12 cellular contexts compared by ENCODE assay signal in the genomic region with DNA sequence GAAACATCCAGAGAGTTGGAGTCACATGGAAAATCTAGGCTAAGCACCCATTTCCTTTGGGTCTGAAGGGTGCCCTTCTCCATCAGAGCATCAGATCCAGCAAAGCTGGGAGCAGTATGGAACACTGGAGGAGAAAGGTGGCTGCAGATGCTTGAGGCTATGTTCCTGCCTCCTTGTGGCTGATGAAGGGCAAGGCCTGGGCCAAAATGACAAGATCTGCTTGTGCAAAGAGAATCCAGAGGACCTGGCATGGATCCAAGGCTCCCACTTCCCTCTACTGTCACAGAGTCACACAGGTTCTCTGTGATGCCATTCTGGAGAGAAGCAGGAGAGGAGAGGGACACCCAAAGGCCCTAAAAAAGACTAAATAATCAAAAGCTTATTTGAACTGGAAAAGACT. TPM values are rescaled to one million over a fixed set of nuclear protein-coding genes. Genes with fewer than 3 reads are reported as not detected.
A peak's percentile ranks its signal among the peaks of the same experiment; 100 is the strongest.
DNase-seq lines count a peak whose midpoint lies in the region; ATAC-seq and TF ChIP-seq lines count a peak whose summit lies in the region.
"Had no signal": no experiment of that assay in that cellular context is flagged by ENCODE, and none has a peak within 500 bp of the region (broad histone marks: within the 10 kb centered on the region; RNA-seq: fewer than 3 reads in every experiment).

No MANE protein-coding gene starts in this region.

- H3K4me1 ChIP-seq in BE2C (no peaks in the 10 kb centered on the region), body of pancreas (no peaks in the 10 kb centered on the region), lower lobe of right lung (no peaks in the 10 kb centered on the region)
- H3K4me1 ChIP-seq: Peyer's patch had no signal

- no peak for TF ChIP-seq POLR2A in body of pancreas (IDR thresholded peaks at IDR 0.05)

- intact Hi-C loops in body of pancreas (cut with DNase I) (no loop called here), lower lobe of right lung (cut with DNase I) (no loop called here)

- H3K36me3 ChIP-seq in BE2C (no peaks in the 10 kb centered on the region), MG63 (no peaks in the 10 kb centered on the region), body of pancreas (replicated peaks in 1 of 2; ENCODE audit: insufficient read depth in 1 of 2, low read depth in 2 of 2) (no peaks in the 10 kb centered on the region), lower lobe of right lung (no peaks in the 10 kb centered on the region)
- H3K36me3 ChIP-seq: Peyer's patch had no signal

- H3K9me3 ChIP-seq in BE2C: no peaks in the 10 kb centered on the region
- peaks cover 7% of the 10 kb centered on the region for H3K9me3 ChIP-seq in MG63
- H3K9me3 ChIP-seq in body of pancreas: peaks cover 0 to 2% (median 0%) of the 10 kb centered on the region in 3 donors
- H3K9me3 ChIP-seq in lower lobe of right lung: peaks cover 4% of the 10 kb centered on the region

- TF ChIP-seq CTCF in BE2C (IDR thresholded peaks at IDR 0.05; ENCODE audit: low read depth, low read length): peak; percentile 29
- TF ChIP-seq CTCF in body of pancreas (IDR thresholded peaks at IDR 0.05): no peak
- peak; percentile 27 for TF ChIP-seq CTCF in lower lobe of right lung (IDR thresholded peaks at IDR 0.05)

- H3K4me3 ChIP-seq in BE2C (ENCODE audit: low read depth, low read length) (no peak overlapping the region), MG63 (no peak overlapping the region), body of pancreas (no peak overlapping the region), lower lobe of right lung (no peak overlapping the region)
- H3K4me3 ChIP-seq: Peyer's patch had no signal

- no peaks in the 10 kb centered on the region for H3K27me3 ChIP-seq in BE2C
- no peaks in the 10 kb centered on the region for H3K27me3 ChIP-seq in MG63
- no peaks in the 10 kb centered on the region for H3K27me3 ChIP-seq in body of pancreas
- H3K27me3 ChIP-seq in lower lobe of right lung (ENCODE audit: low read depth): no peaks in the 10 kb centered on the region
- H3K27me3 ChIP-seq: Peyer's patch had no signal

- H3K27ac ChIP-seq in body of pancreas (no peak overlapping the region), lower lobe of right lung (no peak overlapping the region)
- H3K27ac ChIP-seq: Peyer's patch had no signal

- ATAC-seq in body of pancreas: no peak
- ATAC-seq in lower lobe of right lung: peak; percentile 53 to 55
- no peak for ATAC-seq in HG03135 (IDR thresholded peaks at IDR 0.05; ENCODE audit: unreplicated experiment)
- ATAC-seq in GM19455 (IDR thresholded peaks at IDR 0.05; ENCODE audit: unreplicated experiment): no peak
- ATAC-seq: activated CD8-positive, alpha-beta T cell treated with anti-CD3 and anti-CD28 coated beads, Interleukin-2, amount 10 ng/mL, durations not matched to agents 7 days and 5 days; esophagus mucosa had no signal

- DNase-seq in BE2C (peak; percentile 58), MG63 (peak; percentile 2), body of pancreas (peak; percentile 21 to 79 (median 42)), lower lobe of right lung (peak; percentile 74), NCI-H2196 treated with DMSO at 0.1 percent for 48 hours (lab: John Stamatoyannopoulos, UW; ENCODE audit: unreplicated experiment) (no peak)
- no peak for DNase-seq in NK-92 treated with Interleukin-12 subunit alpha and Interleukin-12 subunit beta, amount 100 ng/mL, for 24 hours (lab: John Stamatoyannopoulos, UW)
- DNase-seq: activated CD8-positive, alpha-beta T cell treated with anti-CD3 and anti-CD28 coated beads, Interleukin-2, amount 10 ng/mL, durations not matched to agents 7 days and 5 days had no signal

RNA-seq across cellular contexts. Expression of gene ATP8B4, which starts 9.2 kb away (rescaled TPM):
- not detected for polyA plus RNA-seq in BE2C (2012; ENCODE audit: insufficient read depth, insufficient read length, low read depth)
- total RNA-seq in MG63 (2014; rRNA removed; shearing (Covaris generic); ENCODE audit: low replicate concordance): not detected in 2 replicates
- total RNA-seq in body of pancreas (1 to 10 TPM; 3.1 to 6.6 TPM), lower lobe of right lung (9.0 TPM)

RNA-seq across cellular contexts. Expression of gene SLC27A2, which starts 53.7 kb away (rescaled TPM):
- polyA plus RNA-seq in BE2C (2012; ENCODE audit: insufficient read depth, insufficient read length, low read depth): not detected
- 0.03 TPM in 1 of 2 replicates, not detected in the other for total RNA-seq in MG63 (2014; rRNA removed; shearing (Covaris generic); ENCODE audit: low replicate concordance)
- total RNA-seq in body of pancreas (1 to 10 TPM; 3.9 to 4.6 TPM), lower lobe of right lung (2.9 TPM)
- total RNA-seq: LHCN-M2 had no signal

Comparison
In these comparisons a context has a peak if more than half of its experiments do, and no peak if none do; other contexts are left out.
1. DNase-seq: peak in BE2C (single experiment), MG63 (single experiment), body of pancreas (4 of 4) and lower lobe of right lung (single experiment); none in NK-92 treated with Interleukin-12 subunit alpha and Interleukin-12 subunit beta, amount 100 ng/mL, for 24 hours (single experiment) and NCI-H2196 treated with DMSO at 0.1 percent for 48 hours (single experiment).
2. CTCF ChIP-seq: peak in BE2C (single experiment) and lower lobe of right lung (single experiment); none in body of pancreas (0 of 7).
3. ATAC-seq: peak in lower lobe of right lung (2 of 2); none in body of pancreas (single experiment), HG03135 (single experiment) and GM19455 (single experiment).